ENCODE assay signal across 11 cellular contexts in the genomic region with DNA sequence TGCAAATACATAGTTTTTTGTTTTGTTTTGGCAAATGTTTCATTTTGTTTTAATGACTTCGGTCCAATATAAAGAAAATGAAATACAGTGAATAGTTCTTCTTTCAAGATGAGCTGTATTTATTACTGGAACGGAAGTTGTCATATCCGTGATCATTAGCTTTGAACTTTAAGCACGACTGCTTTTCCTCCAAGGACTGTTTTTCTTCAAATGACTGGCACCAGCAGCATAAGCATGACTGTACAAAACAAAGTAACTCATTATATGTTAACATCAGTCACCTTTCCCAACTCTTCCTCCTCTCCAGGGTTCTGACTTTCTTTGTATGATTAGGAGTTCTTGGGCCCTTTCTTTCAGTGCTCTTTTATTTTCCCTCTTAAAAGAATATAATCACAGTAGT. TPM values are rescaled to one million over a fixed set of nuclear protein-coding genes. Genes with fewer than 3 reads are reported as not detected.
DNase-seq lines count a peak whose midpoint lies in the region; ATAC-seq and TF ChIP-seq lines count a peak whose summit lies in the region.
"Had no signal": no experiment of that assay in that cellular context is flagged by ENCODE, and none has a peak within 500 bp of the region (broad histone marks: within the 10 kb centered on the region; RNA-seq: fewer than 3 reads in every experiment).

No MANE protein-coding gene starts in this region.

- H3K4me1 Mint-ChIP-seq in Caco-2 (ENCODE audit: low read depth, unreplicated experiment) = peaks cover 7% of the 10 kb centered on the region

- TF ChIP-seq CTCF in sigmoid colon (IDR thresholded peaks at IDR 0.05) (no peak), Caco-2 (IDR thresholded peaks at IDR 0.05; ENCODE audit: insufficient read depth in 1 of 2, low read depth in 1 of 2, low read length in 1 of 2, severe bottlenecking in 1 of 2, unreplicated experiment in 1 of 2) (no peak)

- H3K9me3 ChIP-seq in sigmoid colon (peaks cover 0 to 6% (median 3%) of the 10 kb centered on the region in 4 donors), Caco-2 (no peaks in the 10 kb centered on the region)

- POLR2A ChIA-PET in Caco-2 (lab: Charles Lee) = no interaction called here

- CTCF ChIA-PET in Caco-2 (lab: Charles Lee) = no interaction called here

- ATAC-seq in GM19043 (IDR thresholded peaks at IDR 0.05; ENCODE audit: low read depth, unreplicated experiment) (peak; percentile 96), HG02870 (IDR thresholded peaks at IDR 0.05; ENCODE audit: unreplicated experiment) (peak; percentile 98)

- TF ChIP-seq EP300 in sigmoid colon (IDR thresholded peaks at IDR 0.05) = peak in 1 of 4 donors; percentile 19

- no peak overlapping the region for H3K27ac Mint-ChIP-seq in Caco-2 (ENCODE audit: unreplicated experiment)

- WGBS in sigmoid colon, 2 donors = 65 to 68% methylated on average over 4 of the region's 4 CpGs

- peak overlapping the region; percentile 36 to 68 (median 43) for H3K27ac ChIP-seq in sigmoid colon
- H3K27ac ChIP-seq: hepatocyte had no signal

- no peaks in the 10 kb centered on the region for H3K36me3 ChIP-seq in sigmoid colon
- no peaks in the 10 kb centered on the region for H3K36me3 ChIP-seq in Caco-2 (ENCODE audit: control insufficient read depth, insufficient read depth, low read length)

- DNase-seq in SK-MEL-5 (ENCODE audit: low read depth, low spot score) (peak; percentile 97), sigmoid colon (no peak), NCI-H128 (lab: John Stamatoyannopoulos, UW; ENCODE audit: unreplicated experiment) (no peak), NAMALWA (ENCODE audit: low spot score) (no peak), Caco-2 (no peak), NCI-H146 (lab: John Stamatoyannopoulos, UW) (no peak)
- DNase-seq: NCI-H446 treated with DMSO at 0.1 percent for 48 hours; stimulated activated CD4-positive, alpha-beta T cell treated with anti-CD3 and anti-CD28 coated beads, Interleukin-4, amount 100 ng/mL, for 1 hour had no signal

- peaks cover 0 to 17% (median 8%) of the 10 kb centered on the region in 4 donors for H3K4me1 ChIP-seq in sigmoid colon
- H3K4me1 ChIP-seq in Caco-2 = no peaks in the 10 kb centered on the region

- H3K27me3 ChIP-seq in sigmoid colon (no peaks in the 10 kb centered on the region), Caco-2 (replicated peaks; ENCODE audit: control insufficient read depth, insufficient read depth, low read length) (no peaks in the 10 kb centered on the region)
- H3K27me3 ChIP-seq: hepatocyte had no signal

- peaks cover 13% of the 10 kb centered on the region for H3K9me3 Mint-ChIP-seq in Caco-2 (ENCODE audit: unreplicated experiment)

- intact Hi-C loops in sigmoid colon (cut with DNase I) = no loop called here
- intact Hi-C loops in Caco-2 (cut with micrococcal nuclease; ENCODE audit: unreplicated experiment) = no loop called here

- H3K27me3 Mint-ChIP-seq in Caco-2 (ENCODE audit: insufficient read depth, unreplicated experiment) = no peaks in the 10 kb centered on the region

- no peak overlapping the region for H3K4me3 ChIP-seq in sigmoid colon
- no peak overlapping the region for H3K4me3 ChIP-seq in Caco-2 (ENCODE audit: low read depth, low read length)
- H3K4me3 ChIP-seq: hepatocyte had no signal

- H3K36me3 Mint-ChIP-seq in Caco-2 (ENCODE audit: insufficient read depth, unreplicated experiment) = peaks cover 12% of the 10 kb centered on the region

- H3K4me3 Mint-ChIP-seq in Caco-2 (ENCODE audit: unreplicated experiment) = no peak overlapping the region

- no TSS peak for BruUV-seq in Caco-2 (replicated peaks; lab: Mats Ljungman, UMichigan)

- no peak for TF ChIP-seq POLR2A in sigmoid colon (IDR thresholded peaks at IDR 0.05)

- in situ Hi-C loops in SK-MEL-5 (cut with HindIII; ENCODE audit: low pct_unique_long_range_greater_than_20kb, low sequenced_read_pairs) = no loop called here

RNA-seq across cellular contexts. Expression of gene EDNRB, which starts 20.5 kb away (rescaled TPM):
- total RNA-seq in SK-MEL-5 (2014; rRNA removed; shearing (Covaris generic)) = 491 and 498 TPM in 2 replicates
- 201 and 237 TPM in 2 replicates for polyA plus RNA-seq in SK-MEL-5 (2015; cell fraction: cytosol; rRNA removed)
- polyA plus RNA-seq in SK-MEL-5 (2015; cell fraction: nucleus; rRNA removed) = 212 and 218 TPM in 2 replicates
- total RNA-seq in sigmoid colon (10 to 100 TPM; 14.9 to 17.6 (median 16.8) TPM), Caco-2 (2022) (19.2 and 21.7 TPM in 2 replicates)
- polyA plus RNA-seq in sigmoid colon = 1 to 10 TPM; 1.6 to 6.9 (median 1.8) TPM

Comparison
In these comparisons a context has a peak if more than half of its experiments do, and no peak if none do; other contexts are left out.
1. RNA of gene EDNRB, which starts 20.5 kb away (total RNA-seq): 491 to 498 TPM in SK-MEL-5; 19.2 to 21.7 TPM in Caco-2 and 14.9 to 17.6 TPM in sigmoid colon; every median in the first group is over 10 times any median in the second.